ENCODE assay signal across 8 cellular contexts in the genomic region with DNA sequence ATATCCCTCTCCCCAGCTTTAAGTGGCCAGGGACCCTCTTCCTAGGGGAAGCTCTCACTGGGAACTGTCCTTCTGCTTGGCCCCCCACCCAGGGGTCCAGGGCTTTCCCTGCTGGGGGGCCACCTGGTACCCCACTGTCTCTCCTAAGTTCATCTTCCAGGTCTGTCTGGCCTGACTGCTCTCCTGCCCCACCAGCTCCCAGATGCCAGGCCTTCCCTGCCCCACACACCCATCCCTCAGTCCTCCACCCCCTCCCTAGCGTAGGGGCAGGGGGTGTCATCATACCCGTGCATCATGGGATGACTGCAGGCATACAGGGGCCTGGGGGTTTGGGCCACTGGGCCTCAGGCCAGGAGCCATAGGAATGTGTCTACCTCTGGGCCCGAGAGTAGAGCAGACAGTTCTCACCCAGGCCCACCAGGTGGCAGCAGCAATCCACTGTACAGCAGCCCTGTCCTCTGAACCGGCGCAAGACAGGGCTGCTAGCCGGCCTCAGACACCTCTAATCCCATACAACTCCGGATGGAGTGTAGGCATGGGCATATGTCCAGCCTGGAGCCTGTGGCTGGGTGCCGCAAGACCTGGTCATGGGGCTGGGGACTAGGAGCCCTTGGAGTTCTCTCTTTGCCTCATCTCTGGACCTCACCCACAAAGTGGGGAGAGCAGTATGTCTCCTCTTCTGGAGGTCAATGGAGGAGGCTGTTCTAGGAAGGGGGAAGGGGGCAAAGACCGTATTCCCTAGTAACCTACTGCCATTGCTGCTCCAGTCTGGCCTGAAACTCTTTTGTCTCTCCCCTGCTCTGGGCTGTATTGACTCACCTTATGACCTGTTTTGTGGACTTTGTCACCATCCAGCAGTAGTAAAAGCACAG. TPM values are rescaled to one million over a fixed set of nuclear protein-coding genes. Genes with fewer than 3 reads are reported as not detected.
DNase-seq lines count a peak whose midpoint lies in the region; ATAC-seq and TF ChIP-seq lines count a peak whose summit lies in the region.

No MANE protein-coding gene starts in this region.

- H3K4me3 Mint-ChIP-seq in activated CD4-positive, alpha-beta T cell treated with anti-CD3 and anti-CD28 coated beads, Interleukin-2, amount 10 ng/mL, durations not matched to agents 24 days and 14 days = no peak overlapping the region

- peak; percentile 69 for ATAC-seq in GM18861 (IDR thresholded peaks at IDR 0.05; ENCODE audit: unreplicated experiment)
- ATAC-seq in HG03108 (IDR thresholded peaks at IDR 0.05; ENCODE audit: unreplicated experiment) = peak; percentile 72
- ATAC-seq in lower lobe of right lung = peak; percentile 92 to 93

- peaks cover 13% of the 10 kb centered on the region for H3K4me1 Mint-ChIP-seq in activated CD4-positive, alpha-beta T cell treated with anti-CD3 and anti-CD28 coated beads, Interleukin-2, amount 10 ng/mL, durations not matched to agents 24 days and 14 days

- no peaks in the 10 kb centered on the region for H3K27me3 Mint-ChIP-seq in activated CD4-positive, alpha-beta T cell treated with anti-CD3 and anti-CD28 coated beads, Interleukin-2, amount 10 ng/mL, durations not matched to agents 24 days and 14 days

- no peaks in the 10 kb centered on the region for H3K9me3 ChIP-seq in lower lobe of right lung

- H3K36me3 ChIP-seq in lower lobe of right lung = no peaks in the 10 kb centered on the region

- peak; percentile 90 for DNase-seq in AG08396 (ENCODE audit: low spot score)
- DNase-seq in NCI-H526 (lab: John Stamatoyannopoulos, UW) = peak; percentile 35 to 85
- DNase-seq in activated CD4-positive, alpha-beta T cell treated with anti-CD3 and anti-CD28 coated beads, Interleukin-2, amount 10 ng/mL, durations not matched to agents 24 days and 14 days = peak; percentile 94
- peak; percentile 81 for DNase-seq in dedifferentiated amniotic fluid mesenchymal stem cell (ENCODE audit: extremely low spot score)
- DNase-seq in lower lobe of right lung = peak; percentile 87
- peak; percentile 63 to 76 (median 68) for DNase-seq in stimulated activated CD4-positive, alpha-beta T cell treated with anti-CD3 and anti-CD28 coated beads, TNF-alpha, amount 100 ng/mL, for 48 hours (ENCODE audit: low read depth in 3 of 3)

- H3K27ac ChIP-seq in lower lobe of right lung = no peak overlapping the region

- H3K4me1 ChIP-seq in lower lobe of right lung = peaks cover 9% of the 10 kb centered on the region

- H3K27ac Mint-ChIP-seq in activated CD4-positive, alpha-beta T cell treated with anti-CD3 and anti-CD28 coated beads, Interleukin-2, amount 10 ng/mL, durations not matched to agents 24 days and 14 days = peak overlapping the region; percentile 41

- H3K4me3 ChIP-seq in lower lobe of right lung = no peak overlapping the region

- peak; percentile 94 for TF ChIP-seq CTCF in lower lobe of right lung (IDR thresholded peaks at IDR 0.05)

- no peaks in the 10 kb centered on the region for H3K9me3 Mint-ChIP-seq in activated CD4-positive, alpha-beta T cell treated with anti-CD3 and anti-CD28 coated beads, Interleukin-2, amount 10 ng/mL, durations not matched to agents 24 days and 14 days

- H3K27me3 ChIP-seq in lower lobe of right lung (ENCODE audit: low read depth) = no peaks in the 10 kb centered on the region

- intact Hi-C loops in activated CD4-positive, alpha-beta T cell treated with anti-CD3 and anti-CD28 coated beads, Interleukin-2, amount 10 ng/mL, durations not matched to agents 24 days and 14 days (cut with micrococcal nuclease) = loop anchor here (1.0 kb wide), 1 partner anchor 100 kb away; no protein-coding TSS in a partner anchor
- intact Hi-C loops in lower lobe of right lung (cut with DNase I) = no loop called here

- no peaks in the 10 kb centered on the region for H3K36me3 Mint-ChIP-seq in activated CD4-positive, alpha-beta T cell treated with anti-CD3 and anti-CD28 coated beads, Interleukin-2, amount 10 ng/mL, durations not matched to agents 24 days and 14 days (ENCODE audit: low read depth)

RNA-seq across cellular contexts. Expression of a gene that starts 10.0 kb away (rescaled TPM):
- 73.1 and 82.5 TPM in 2 replicates for total RNA-seq in activated CD4-positive, alpha-beta T cell treated with anti-CD3 and anti-CD28 coated beads, Interleukin-2, amount 10 ng/mL, durations not matched to agents 24 days and 14 days
- total RNA-seq in lower lobe of right lung = 44.2 TPM

RNA-seq across cellular contexts. Expression of a gene that starts 17.8 kb away (rescaled TPM):
- 17.6 and 19.7 TPM in 2 replicates for total RNA-seq in activated CD4-positive, alpha-beta T cell treated with anti-CD3 and anti-CD28 coated beads, Interleukin-2, amount 10 ng/mL, durations not matched to agents 24 days and 14 days
- total RNA-seq in lower lobe of right lung = 1.6 TPM

RNA-seq across cellular contexts. Expression of a gene that starts 28.6 kb away (rescaled TPM):
- total RNA-seq in activated CD4-positive, alpha-beta T cell treated with anti-CD3 and anti-CD28 coated beads, Interleukin-2, amount 10 ng/mL, durations not matched to agents 24 days and 14 days = 0.62 and 0.91 TPM in 2 replicates
- total RNA-seq in lower lobe of right lung = 67.0 TPM

RNA-seq across cellular contexts. Expression of a gene that starts 36.9 kb away (rescaled TPM):
- total RNA-seq in activated CD4-positive, alpha-beta T cell treated with anti-CD3 and anti-CD28 coated beads, Interleukin-2, amount 10 ng/mL, durations not matched to agents 24 days and 14 days = 44.0 and 45.0 TPM in 2 replicates
- 68.0 TPM for total RNA-seq in lower lobe of right lung

RNA-seq across cellular contexts. Expression of a gene that starts 49.9 kb away (rescaled TPM):
- 71.2 and 71.6 TPM in 2 replicates for total RNA-seq in activated CD4-positive, alpha-beta T cell treated with anti-CD3 and anti-CD28 coated beads, Interleukin-2, amount 10 ng/mL, durations not matched to agents 24 days and 14 days
- 13.7 TPM for total RNA-seq in lower lobe of right lung

Comparison
In these comparisons a context has a peak if more than half of its experiments do, and no peak if none do; other contexts are left out.
1. RNA of a gene that starts 28.6 kb away (total RNA-seq): 67.0 TPM in lower lobe of right lung (single experiment); 0.62 to 0.91 TPM in activated CD4-positive, alpha-beta T cell treated with anti-CD3 and anti-CD28 coated beads, Interleukin-2, amount 10 ng/mL, durations not matched to agents 24 days and 14 days; every median in the first group is over 10 times any median in the second.
2. Peak in every context shown above with its lines, with median percentiles within 50 percentile points of each other: DNase-seq and ATAC-seq.